ENCODE assay signal across 8 cellular contexts in genomic region chr17:81239714-81240555, GRCh38. TPM values are rescaled to one million over a fixed set of nuclear protein-coding genes. Genes with fewer than 3 reads are reported as not detected.
DNase-seq lines count a peak whose midpoint lies in the region; ATAC-seq and TF ChIP-seq lines count a peak whose summit lies in the region.

No MANE protein-coding gene starts in this region.

- intact Hi-C loops in cardiac septum (cut with DNase I) (loop anchor here (2.0 kb wide), 1 partner anchor 97 kb away; no protein-coding TSS in a partner anchor), mucosa of descending colon (cut with DNase I, micrococcal nuclease) (no loop called here)

- peak overlapping the region; percentile 97 for H3K4me3 Mint-ChIP-seq in T-helper 1 cell treated with Interleukin-12 subunit alpha and Interleukin-12 subunit beta and Interleukin-4 antibody, amounts not matched to agents 30 μg/mL and 1 μg/mL, for 36 hours

- TF ChIP-seq POLR2A in suprapubic skin (IDR thresholded peaks at IDR 0.05): no peak

- 24% methylated on average over 22 of the region's 37 CpGs for WGBS in suprapubic skin

- H3K36me3 Mint-ChIP-seq in T-helper 1 cell treated with Interleukin-12 subunit alpha and Interleukin-12 subunit beta and Interleukin-4 antibody, amounts not matched to agents 30 μg/mL and 1 μg/mL, for 36 hours (ENCODE audit: low read depth): peaks cover 17% of the 10 kb centered on the region

- no peaks in the 10 kb centered on the region for H3K27me3 ChIP-seq in cardiac muscle cell
- H3K27me3 ChIP-seq in suprapubic skin: no peaks in the 10 kb centered on the region

- no peak for DNase-seq in cardiac muscle cell (ENCODE audit: low read depth in 1 of 2, low spot score in 1 of 2)
- DNase-seq in cardiac septum (ENCODE audit: low spot score): no peak
- DNase-seq in cardiac fibroblast (ENCODE audit: low read depth in 2 of 2): peak in 1 of 2 donors; percentile 27
- no peak for DNase-seq in mucosa of descending colon
- no peak for DNase-seq in suprapubic skin (ENCODE audit: low spot score in 2 of 2)
- no peak for DNase-seq in omental fat pad (ENCODE audit: low spot score)
- no peak for DNase-seq in NCI-H226

- H3K27ac Mint-ChIP-seq in T-helper 1 cell treated with Interleukin-12 subunit alpha and Interleukin-12 subunit beta and Interleukin-4 antibody, amounts not matched to agents 30 μg/mL and 1 μg/mL, for 36 hours: peak overlapping the region; percentile 94

- H3K4me1 Mint-ChIP-seq in T-helper 1 cell treated with Interleukin-12 subunit alpha and Interleukin-12 subunit beta and Interleukin-4 antibody, amounts not matched to agents 30 μg/mL and 1 μg/mL, for 36 hours (ENCODE audit: low read depth): peaks cover 22% of the 10 kb centered on the region

- no peaks in the 10 kb centered on the region for H3K27me3 Mint-ChIP-seq in T-helper 1 cell treated with Interleukin-12 subunit alpha and Interleukin-12 subunit beta and Interleukin-4 antibody, amounts not matched to agents 30 μg/mL and 1 μg/mL, for 36 hours (ENCODE audit: low read depth)

- H3K36me3 ChIP-seq in cardiac muscle cell: no peaks in the 10 kb centered on the region
- peaks cover 2% of the 10 kb centered on the region for H3K36me3 ChIP-seq in mucosa of descending colon (ENCODE audit: low read depth)
- peaks cover 7% of the 10 kb centered on the region for H3K36me3 ChIP-seq in suprapubic skin

- peak overlapping the region; percentile 55 for H3K4me3 ChIP-seq in cardiac muscle cell
- H3K4me3 ChIP-seq in cardiac fibroblast (replicated peaks in 1 of 2; ENCODE audit: low read depth in 2 of 2, low read length in 2 of 2): peak overlapping the region; percentile 78 to 84
- peak overlapping the region; percentile 98 for H3K4me3 ChIP-seq in mucosa of descending colon
- peak overlapping the region; percentile 90 for H3K4me3 ChIP-seq in suprapubic skin

- H3K9me3 Mint-ChIP-seq in T-helper 1 cell treated with Interleukin-12 subunit alpha and Interleukin-12 subunit beta and Interleukin-4 antibody, amounts not matched to agents 30 μg/mL and 1 μg/mL, for 36 hours: no peaks in the 10 kb centered on the region

- TF ChIP-seq EP300 in suprapubic skin (IDR thresholded peaks at IDR 0.05): no peak

- TF ChIP-seq CTCF in cardiac muscle cell (IDR thresholded peaks at IDR 0.05; ENCODE audit: low read depth, low read length) (no peak), cardiac fibroblast (IDR thresholded peaks at IDR 0.05; ENCODE audit: low read depth, low read length) (no peak), mucosa of descending colon (IDR thresholded peaks at IDR 0.05) (no peak), suprapubic skin (IDR thresholded peaks at IDR 0.05) (no peak), omental fat pad (IDR thresholded peaks at IDR 0.05) (no peak)

- H3K9me3 ChIP-seq in cardiac muscle cell (ENCODE audit: low read depth) (no peaks in the 10 kb centered on the region), mucosa of descending colon (no peaks in the 10 kb centered on the region), suprapubic skin (no peaks in the 10 kb centered on the region)

- ATAC-seq in mucosa of descending colon: peak; percentile 1
- ATAC-seq in omental fat pad (ENCODE audit: low FRiP score): no peak

- peaks cover 8% of the 10 kb centered on the region for H3K4me1 ChIP-seq in cardiac muscle cell (ENCODE audit: low read depth)
- peaks cover 19% of the 10 kb centered on the region for H3K4me1 ChIP-seq in mucosa of descending colon (ENCODE audit: low read depth)
- H3K4me1 ChIP-seq in suprapubic skin: peaks cover 45% of the 10 kb centered on the region

- H3K27ac ChIP-seq in cardiac muscle cell (peak overlapping the region; percentile 84), suprapubic skin (peak overlapping the region; percentile 82)

RNA-seq across cellular contexts. Expression of gene NDUFAF8, which starts 0.8 kb away (rescaled TPM):
- total RNA-seq in cardiac muscle cell: 52.3 and 67.4 TPM in 2 replicates
- 112 and 142 TPM in 2 replicates for polyA plus RNA-seq in cardiac muscle cell
- 61.0 TPM for total RNA-seq in cardiac septum
- total RNA-seq in mucosa of descending colon: 10 to 100 TPM; 24.5 to 31.6 (median 31.2) TPM
- total RNA-seq in suprapubic skin: 10 to 100 TPM; 17.8 to 39.4 (median 25.9) TPM
- total RNA-seq in omental fat pad: 10 to 100 TPM; 28.7 to 56.7 (median 37.5) TPM

RNA-seq across cellular contexts. Expression of gene TEPSIN, which starts 1.1 kb away (rescaled TPM):
- total RNA-seq in cardiac muscle cell (42.4 and 52.5 TPM in 2 replicates), cardiac septum (12.6 TPM), mucosa of descending colon (10 to 100 TPM; 37.4 to 60.2 (median 50.0) TPM), suprapubic skin (10 to 100 TPM; 43.0 to 94.5 (median 55.3) TPM), omental fat pad (10 to 100 TPM; 15.1 to 56.1 (median 33.2) TPM)
- 19.7 and 34.8 TPM in 2 replicates for polyA plus RNA-seq in cardiac muscle cell

RNA-seq across cellular contexts. Expression of gene CEP131, which starts 17.2 kb away (rescaled TPM):
- 23.2 and 37.0 TPM in 2 replicates for total RNA-seq in cardiac muscle cell
- polyA plus RNA-seq in cardiac muscle cell: 29.2 and 35.4 TPM in 2 replicates
- 6.8 TPM for total RNA-seq in cardiac septum
- 1 to 10 TPM; 5.7 to 9.3 (median 8.7) TPM for total RNA-seq in mucosa of descending colon
- total RNA-seq in suprapubic skin: 1 to 10 TPM; 4.2 to 9.5 (median 8.0) TPM
- total RNA-seq in omental fat pad: 10 to 100 TPM in 1 of 4 donors, 1 to 10 TPM in 3; 3.0 to 11.5 (median 5.6) TPM

RNA-seq across cellular contexts. Expression of gene SLC38A10, which starts 55.2 kb away (rescaled TPM):
- total RNA-seq in cardiac muscle cell: 104 and 131 TPM in 2 replicates
- 68.1 and 94.4 TPM in 2 replicates for polyA plus RNA-seq in cardiac muscle cell
- total RNA-seq in cardiac septum: 36.0 TPM
- 10 to 100 TPM; 77.0 to 95.3 (median 94.0) TPM for total RNA-seq in mucosa of descending colon
- total RNA-seq in suprapubic skin: 10 to 100 TPM; 48.5 to 84.9 (median 69.4) TPM
- total RNA-seq in omental fat pad: 100 to 1,000 TPM in 1 of 4 donors, 10 to 100 TPM in 3; 61.2 to 126 (median 75.6) TPM
